Comparison of ENCODE assay signal across 25 cellular contexts in the genomic region with DNA sequence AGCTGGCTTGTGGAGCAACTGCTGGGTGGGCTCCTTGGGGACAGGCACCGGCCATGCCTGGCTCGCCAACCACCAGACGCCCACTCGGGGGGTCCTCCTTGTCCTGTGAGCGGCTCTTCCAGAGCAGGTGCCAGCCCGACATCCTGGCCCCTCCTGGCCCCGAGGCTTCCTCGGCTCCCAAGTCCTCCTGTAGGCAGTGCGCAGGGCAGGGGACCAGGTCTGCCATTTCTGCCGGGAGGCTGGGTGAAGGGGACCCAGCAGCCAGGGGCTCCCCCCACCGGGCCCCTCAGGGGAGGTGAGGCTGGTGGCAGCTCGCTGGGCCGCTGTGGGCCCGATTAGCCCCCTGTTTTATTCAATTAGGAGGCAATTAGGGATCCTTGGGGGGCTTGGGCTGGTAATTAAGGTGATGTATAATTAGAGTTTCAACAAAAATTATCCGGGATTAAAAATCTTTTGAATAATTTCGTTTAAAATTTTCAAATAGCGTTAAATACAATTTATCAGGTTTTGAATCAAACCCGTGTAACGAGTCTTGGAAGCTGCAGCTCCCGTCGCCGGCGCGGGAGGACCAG. TPM values are rescaled to one million over a fixed set of nuclear protein-coding genes. Genes with fewer than 3 reads are reported as not detected.
DNase-seq lines count a peak whose midpoint lies in the region; ATAC-seq, FAIRE-seq and TF ChIP-seq lines count a peak whose summit lies in the region.
"Had no signal": no experiment of that assay in that cellular context is flagged by ENCODE, and none has a peak within 500 bp of the region (broad histone marks: within the 10 kb centered on the region; RNA-seq: fewer than 3 reads in every experiment).

No MANE protein-coding gene starts in this region.

- no peak overlapping the region for H3K4me3 Mint-ChIP-seq in natural killer cell
- H3K4me3 Mint-ChIP-seq: activated CD8-positive, alpha-beta memory T cell treated with anti-CD3 and anti-CD28 coated beads, Interleukin-2, amount 10 ng/mL, durations not matched to agents 7 days and 5 days; activated T-helper 17 cell treated with anti-CD3 and anti-CD28 coated beads, Interleukin-2, amount 50 U/mL, for 72 hours; endodermal cell; HFFc6; nephron progenitor cell; T-helper 2 cell treated with Interferon-gamma antibody and Interleukin-4, amounts not matched to agents 5 μg/mL and 100 μg/mL, for 36 hours had no signal

- FAIRE-seq in bronchial epithelial cell (lab: Jason Lieb, UNC) = no peak

- POLR2A ChIA-PET in Panc1 (lab: Charles Lee) = interaction anchor here (0.6 kb wide), 1 partner anchor 280 kb away, joined by 4 read pairs; no protein-coding TSS in a partner anchor

- peaks cover 6 to 10% of the 10 kb centered on the region in 2 donors for H3K27me3 Mint-ChIP-seq in natural killer cell (ENCODE audit: low read depth in 2 of 2)

- no peaks in the 10 kb centered on the region for H3K4me1 Mint-ChIP-seq in natural killer cell
- H3K4me1 Mint-ChIP-seq: activated T-helper 17 cell treated with anti-CD3 and anti-CD28 coated beads, Interleukin-2, amount 50 U/mL, for 72 hours had no signal

- 12 to 30% methylated on average over 15 of the region's 24 CpGs for WGBS in thyroid gland, 2 donors

- in situ Hi-C loops in Panc1 (cut with HindIII; ENCODE audit: low pct_unique_long_range_greater_than_20kb, low sequenced_read_pairs) = no loop called here

- TF ChIP-seq CTCF in Panc1 (IDR thresholded peaks at IDR 0.05) (no peak), bronchial epithelial cell (IDR thresholded peaks at IDR 0.05; ENCODE audit: insufficient read depth, low read length, severe bottlenecking) (no peak), thyroid gland (IDR thresholded peaks at IDR 0.05) (no peak), natural killer cell (IDR thresholded peaks at IDR 0.05) (no peak)

- BruUV-seq in Panc1 (replicated peaks; lab: Mats Ljungman, UMichigan) = no TSS peak

- CTCF ChIA-PET in Panc1 (lab: Charles Lee) = no interaction called here

- DNase-seq in Panc1 (ENCODE audit: low read depth, low spot score) = no peak
- no peak for DNase-seq in bronchial epithelial cell (ENCODE audit: low read depth)
- DNase-seq in left kidney (ENCODE audit: low read depth, low spot score) = peak; percentile 24
- DNase-seq in thyroid gland = peak in 1 of 2 donors; percentile 44
- no peak for DNase-seq in NCI-H187 treated with DMSO at 0.1 percent for 48 hours (lab: John Stamatoyannopoulos, UW)
- DNase-seq in NCI-H2227 treated with DMSO at 0.1 percent for 48 hours (lab: John Stamatoyannopoulos, UW) = no peak
- DNase-seq in natural killer cell = no peak
- DNase-seq in activated CD4-positive, alpha-beta T cell treated with anti-CD3 and anti-CD28 coated beads for 1 hour = no peak
- DNase-seq: activated CD8-positive, alpha-beta memory T cell treated with anti-CD3 and anti-CD28 coated beads, Interleukin-2, amount 10 ng/mL, durations not matched to agents 7 days and 5 days; DND-41; glutamatergic neuron; HFFc6; NCI-H2029; NCI-H446 treated with DMSO at 0.1 percent for 48 hours; SK-N-SH; stimulated activated CD4-positive, alpha-beta T cell treated with anti-CD3 and anti-CD28 coated beads, Interleukin-15, amount 100 ng/mL, for 24 hours had no signal

- H3K4me3 ChIP-seq in Panc1 (ENCODE audit: low read depth in 2 of 2, low read length in 2 of 2) (peak overlapping the region; percentile 48 to 60), bronchial epithelial cell (ENCODE audit: low read depth, low read length) (peak overlapping the region; percentile 26), thyroid gland (replicated peaks in 1 of 3) (peak overlapping the region; percentile 1 to 26 (median 3))

- no peaks in the 10 kb centered on the region for H3K9me3 Mint-ChIP-seq in natural killer cell
- H3K9me3 Mint-ChIP-seq: activated T-helper 17 cell treated with anti-CD3 and anti-CD28 coated beads, Interleukin-2, amount 50 U/mL, for 72 hours; endodermal cell; HFFc6; nephron progenitor cell; T-helper 2 cell treated with Interferon-gamma antibody and Interleukin-4, amounts not matched to agents 5 μg/mL and 100 μg/mL, for 36 hours had no signal

- H3K36me3 ChIP-seq in Panc1 (ENCODE audit: control insufficient read depth, insufficient read depth, low read length) (no peaks in the 10 kb centered on the region; the same call in 1 of the 2 replicates), bronchial epithelial cell (ENCODE audit: control insufficient read depth, insufficient read depth, low read length) (no peaks in the 10 kb centered on the region), thyroid gland (no peaks in the 10 kb centered on the region)

- intact Hi-C loops in Panc1 (cut with micrococcal nuclease; ENCODE audit: unreplicated experiment) = no loop called here
- intact Hi-C loops in thyroid gland (cut with DNase I) = loop anchor here (5.0 kb wide), 2 partner anchors 59 to 169 kb away; no protein-coding TSS in a partner anchor
- intact Hi-C loops in natural killer cell (cut with micrococcal nuclease) = no loop called here

- peaks cover 51% of the 10 kb centered on the region for H3K4me1 ChIP-seq in Panc1 (ENCODE audit: control insufficient read depth, insufficient read depth, low read length)
- peaks cover 48 to 58% of the 10 kb centered on the region in 2 donors for H3K4me1 ChIP-seq in thyroid gland

- H3K27ac Mint-ChIP-seq in natural killer cell = no peak overlapping the region
- H3K27ac Mint-ChIP-seq: activated CD8-positive, alpha-beta memory T cell treated with anti-CD3 and anti-CD28 coated beads, Interleukin-2, amount 10 ng/mL, durations not matched to agents 7 days and 5 days; activated T-helper 17 cell treated with anti-CD3 and anti-CD28 coated beads, Interleukin-2, amount 50 U/mL, for 72 hours; endodermal cell; HFFc6; nephron progenitor cell; T-helper 2 cell treated with Interferon-gamma antibody and Interleukin-4, amounts not matched to agents 5 μg/mL and 100 μg/mL, for 36 hours had no signal

- no peak for ATAC-seq in Panc1
- no peak for ATAC-seq in natural killer cell
- ATAC-seq: activated CD8-positive, alpha-beta memory T cell treated with anti-CD3 and anti-CD28 coated beads, Interleukin-2, amount 10 ng/mL, durations not matched to agents 7 days and 5 days; activated T-helper 17 cell treated with anti-CD3 and anti-CD28 coated beads, Interleukin-2, amount 50 U/mL, for 72 hours had no signal

- no peak for TF ChIP-seq POLR2A in thyroid gland (IDR thresholded peaks at IDR 0.05)

- no peaks in the 10 kb centered on the region for H3K36me3 Mint-ChIP-seq in natural killer cell

- H3K27ac ChIP-seq in Panc1 (ENCODE audit: low read length) (peak overlapping the region; percentile 97), thyroid gland (peak overlapping the region; percentile 92 to 99 (median 99))
- H3K27ac ChIP-seq: HL-60 had no signal

- H3K9me3 ChIP-seq in Panc1 (ENCODE audit: control insufficient read depth, insufficient read depth, low read depth, low read length) (no peaks in the 10 kb centered on the region), thyroid gland (no peaks in the 10 kb centered on the region)
- H3K9me3 ChIP-seq: SK-N-SH had no signal

- H3K27me3 ChIP-seq in Panc1 (ENCODE audit: control insufficient read depth, insufficient read depth, low read length) (no peaks in the 10 kb centered on the region), bronchial epithelial cell (ENCODE audit: control insufficient read depth, insufficient read depth, low read length) (peaks cover 4% of the 10 kb centered on the region), thyroid gland (no peaks in the 10 kb centered on the region)

RNA-seq across cellular contexts. Expression of a gene that starts 4.0 kb away (rescaled TPM):
- total RNA-seq in Panc1 (2021; ENCODE audit: unreplicated experiment) = 22.3 TPM
- polyA plus RNA-seq in Panc1 (2012; ENCODE audit: insufficient read length) = 16.1 TPM
- 0.79 and 13.4 TPM in 2 replicates for total RNA-seq in bronchial epithelial cell
- 10 to 100 TPM; 15.7 to 54.3 (median 27.6) TPM for total RNA-seq in thyroid gland
- under 1 TPM in 2 of 3 donors, not detected in 1; 0.25 to 0.64 TPM for total RNA-seq in natural killer cell
- total RNA-seq: activated CD8-positive, alpha-beta memory T cell treated with anti-CD3 and anti-CD28 coated beads, Interleukin-2, amount 10 ng/mL, durations not matched to agents 7 days and 5 days; activated T-helper 17 cell treated with anti-CD3 and anti-CD28 coated beads, Interleukin-2, amount 50 U/mL, for 72 hours; HFFc6 had no signal
- polyA plus RNA-seq: SK-N-SH had no signal

RNA-seq across cellular contexts. Expression of a gene that starts 51.8 kb away (rescaled TPM):
- total RNA-seq in Panc1 (2021; ENCODE audit: unreplicated experiment) = not detected
- not detected for polyA plus RNA-seq in Panc1 (2012; ENCODE audit: insufficient read length)
- total RNA-seq in bronchial epithelial cell = not detected in 2 replicates
- total RNA-seq in thyroid gland = under 1 TPM in 1 of 4 donors, not detected in 3; 0.67 TPM
- total RNA-seq in natural killer cell = not detected
- total RNA-seq: activated CD8-positive, alpha-beta memory T cell treated with anti-CD3 and anti-CD28 coated beads, Interleukin-2, amount 10 ng/mL, durations not matched to agents 7 days and 5 days; activated T-helper 17 cell treated with anti-CD3 and anti-CD28 coated beads, Interleukin-2, amount 50 U/mL, for 72 hours; cerebellum; endodermal cell; HFFc6; mesenteric fat pad; pulmonary artery endothelial cell; temporal lobe had no signal
- polyA plus RNA-seq: SK-N-SH had no signal

Comparison
In these comparisons a context has a peak if more than half of its experiments do, and no peak if none do; other contexts are left out.
1. H3K4me3 ChIP-seq: peak in every context shown above with its lines; median percentile 54 in Panc1; 26 in bronchial epithelial cell; 3 in thyroid gland.